In genomic region chr5:131195696-131196095, GRCh38 we compare ENCODE assay signal across 1 cellular context.
TF ChIP-seq lines count a peak whose summit lies in the region.

No MANE protein-coding gene starts in this region.

TF ChIP-seq in WTC11, 78 proteins besides CTCF, POLR2A, EP300 and RAD21 (continued from another document):
- TF ChIP-seq, protein P1, sequence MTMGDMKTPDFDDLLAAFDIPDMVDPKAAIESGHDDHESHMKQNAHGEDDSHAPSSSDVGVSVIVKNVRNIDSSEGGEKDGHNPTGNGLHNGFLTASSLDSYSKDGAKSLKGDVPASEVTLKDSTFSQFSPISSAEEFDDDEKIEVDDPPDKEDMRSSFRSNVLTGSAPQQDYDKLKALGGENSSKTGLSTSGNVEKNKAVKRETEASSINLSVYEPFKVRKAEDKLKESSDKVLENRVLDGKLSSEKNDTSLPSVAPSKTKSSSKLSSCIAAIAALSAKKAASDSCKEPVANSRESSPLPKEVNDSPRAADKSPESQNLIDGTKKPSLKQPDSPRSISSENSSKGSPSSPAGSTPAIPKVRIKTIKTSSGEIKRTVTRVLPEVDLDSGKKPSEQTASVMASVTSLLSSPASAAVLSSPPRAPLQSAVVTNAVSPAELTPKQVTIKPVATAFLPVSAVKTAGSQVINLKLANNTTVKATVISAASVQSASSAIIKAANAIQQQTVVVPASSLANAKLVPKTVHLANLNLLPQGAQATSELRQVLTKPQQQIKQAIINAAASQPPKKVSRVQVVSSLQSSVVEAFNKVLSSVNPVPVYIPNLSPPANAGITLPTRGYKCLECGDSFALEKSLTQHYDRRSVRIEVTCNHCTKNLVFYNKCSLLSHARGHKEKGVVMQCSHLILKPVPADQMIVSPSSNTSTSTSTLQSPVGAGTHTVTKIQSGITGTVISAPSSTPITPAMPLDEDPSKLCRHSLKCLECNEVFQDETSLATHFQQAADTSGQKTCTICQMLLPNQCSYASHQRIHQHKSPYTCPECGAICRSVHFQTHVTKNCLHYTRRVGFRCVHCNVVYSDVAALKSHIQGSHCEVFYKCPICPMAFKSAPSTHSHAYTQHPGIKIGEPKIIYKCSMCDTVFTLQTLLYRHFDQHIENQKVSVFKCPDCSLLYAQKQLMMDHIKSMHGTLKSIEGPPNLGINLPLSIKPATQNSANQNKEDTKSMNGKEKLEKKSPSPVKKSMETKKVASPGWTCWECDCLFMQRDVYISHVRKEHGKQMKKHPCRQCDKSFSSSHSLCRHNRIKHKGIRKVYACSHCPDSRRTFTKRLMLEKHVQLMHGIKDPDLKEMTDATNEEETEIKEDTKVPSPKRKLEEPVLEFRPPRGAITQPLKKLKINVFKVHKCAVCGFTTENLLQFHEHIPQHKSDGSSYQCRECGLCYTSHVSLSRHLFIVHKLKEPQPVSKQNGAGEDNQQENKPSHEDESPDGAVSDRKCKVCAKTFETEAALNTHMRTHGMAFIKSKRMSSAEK (CRISPR knock-in tag; IDR thresholded peaks at IDR 0.05; ENCODE audit: borderline replicate concordance) = no peak
- TF ChIP-seq MYBL2 (CRISPR knock-in tag; IDR thresholded peaks at IDR 0.05) (no peak), ZNF121 (CRISPR knock-in tag; IDR thresholded peaks at IDR 0.05) (no peak)
